7 cellular contexts compared by ENCODE assay signal in the genomic region with DNA sequence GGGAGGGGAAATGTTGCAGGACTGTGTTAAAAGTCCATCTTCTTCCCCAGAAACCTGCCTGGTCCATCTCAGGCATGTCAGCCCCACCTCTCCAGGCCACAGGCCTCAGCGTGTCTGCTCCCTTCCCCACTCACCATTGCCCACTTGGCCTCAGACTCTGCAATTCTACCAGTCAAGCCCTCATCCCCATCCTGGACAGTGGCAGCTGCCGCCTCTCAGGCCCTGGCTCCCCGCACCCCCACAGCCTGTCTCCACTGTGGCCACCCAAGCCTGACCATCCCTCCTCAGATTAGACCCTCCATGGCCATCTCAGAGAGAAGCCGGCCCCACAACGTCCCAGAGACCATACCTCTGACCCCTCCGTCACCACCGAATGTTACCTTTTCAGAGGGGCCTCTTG.
"Had no signal": no experiment of that assay in that cellular context is flagged by ENCODE, and none has a peak within 500 bp of the region (broad histone marks: within the 10 kb centered on the region; RNA-seq: fewer than 3 reads in every experiment).

No MANE protein-coding gene starts in this region.

- H3K27ac ChIP-seq: HL-60 had no signal

- H3K4me3 ChIP-seq: GM23338, HAP-1 had no signal

- H3K9me3 ChIP-seq: HAP-1 had no signal

- DNase-seq: HFFc6 had no signal

- H3K27ac Mint-ChIP-seq: GM23338, HFFc6, IgD-negative memory B cell had no signal

- H3K36me3 ChIP-seq: HAP-1 had no signal

- H3K9me3 Mint-ChIP-seq: GM23338 had no signal

- H3K4me1 ChIP-seq: HAP-1 had no signal

- H3K4me3 Mint-ChIP-seq: GM23338, HFFc6, IgD-negative memory B cell had no signal

- ATAC-seq: GM23338, HCT116, HepG2 had no signal
